ENCODE assay signal across 1 cellular context in the genomic region with DNA sequence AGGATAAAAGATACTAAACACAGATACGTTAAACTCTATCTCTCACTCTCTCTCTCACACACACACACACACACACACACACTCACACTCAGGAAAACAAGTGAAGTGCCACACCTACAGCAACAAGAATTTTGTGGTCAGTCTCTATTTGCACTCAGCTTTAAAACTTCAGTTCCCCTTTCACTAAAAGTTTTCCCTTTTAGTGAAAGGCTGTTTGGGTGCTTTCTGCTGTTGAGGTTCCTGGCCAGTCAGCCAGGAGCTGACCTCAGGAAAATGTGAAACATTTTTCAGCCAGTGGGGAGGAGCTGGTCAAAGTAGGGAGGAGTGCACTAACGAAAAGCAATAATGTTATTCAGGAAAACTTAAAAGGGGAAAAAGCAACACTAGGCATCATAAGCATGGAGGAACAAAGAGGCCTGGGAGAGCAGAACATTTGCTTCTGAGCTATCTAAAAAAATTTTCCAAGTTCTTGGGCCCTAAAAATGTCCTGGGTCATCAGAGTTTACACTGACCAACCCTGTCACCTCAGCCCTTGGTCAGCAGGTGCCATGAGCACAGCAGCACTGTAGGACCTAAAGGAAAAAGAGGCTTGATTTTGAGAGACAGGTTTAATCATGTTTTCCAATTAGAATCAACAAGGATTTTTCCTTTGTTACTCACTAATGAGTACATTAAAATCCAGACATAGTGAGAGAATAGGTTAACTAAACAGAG.
TF ChIP-seq lines count a peak whose summit lies in the region.

No MANE protein-coding gene starts in this region.

TF ChIP-seq in H1, 55 proteins besides CTCF, POLR2A, EP300 and RAD21 (continued from another document):
- TF ChIP-seq MAFK (IDR thresholded peaks at IDR 0.05; ENCODE audit: low read depth, low read length), result no peak
- TF ChIP-seq POLR2AphosphoS5 (IDR thresholded peaks at IDR 0.05; ENCODE audit: low read depth, low read length), result no peak
- no peak for TF ChIP-seq JUN (IDR thresholded peaks at IDR 0.05; ENCODE audit: low read depth, low read length)
- no peak for TF ChIP-seq RBBP5 (IDR thresholded peaks at IDR 0.05; ENCODE audit: borderline replicate concordance, low read depth, low read length)
- no peak for TF ChIP-seq CBX5 (IDR thresholded peaks at IDR 0.05; ENCODE audit: low read depth, low read length)
